9 cellular contexts compared by ENCODE assay signal in genomic region chr20:675453-676314, GRCh38. TPM values are rescaled to one million over a fixed set of nuclear protein-coding genes. Genes with fewer than 3 reads are reported as not detected.
DNase-seq lines count a peak whose midpoint lies in the region; ATAC-seq, FAIRE-seq and TF ChIP-seq lines count a peak whose summit lies in the region.
"Had no signal": no experiment of that assay in that cellular context is flagged by ENCODE, and none has a peak within 500 bp of the region (broad histone marks: within the 10 kb centered on the region; RNA-seq: fewer than 3 reads in every experiment).

Gene SCRT2 (minus strand): TSS chr20:675802. CDS start chr20:675601, 201 bp downstream.

- H3K79me2 ChIP-seq in endothelial cell of umbilical vein (ENCODE audit: control insufficient read depth, insufficient read depth, low read length) = no peaks in the 10 kb centered on the region

- H4K20me1 ChIP-seq in endothelial cell of umbilical vein (replicated peaks; ENCODE audit: control insufficient read depth, extremely low read depth, insufficient read depth, low read length) = no peaks in the 10 kb centered on the region

- no peak within 1 kb of the TSS for H3K9ac ChIP-seq in endothelial cell of umbilical vein (replicated peaks; ENCODE audit: extremely low read depth, insufficient read depth, low read length)

- TF ChIP-seq CTCF in endothelial cell of umbilical vein (IDR thresholded peaks at IDR 0.05; ENCODE audit: extremely low read depth in 1 of 2, insufficient read depth in 1 of 2, low read depth in 1 of 2, low read length in 2 of 2) = no peak

- POLR2A ChIA-PET in endothelial cell of umbilical vein (lab: Charles Lee) = no interaction called here

- no peaks in the 10 kb centered on the region for H3K36me3 ChIP-seq in endothelial cell of umbilical vein (ENCODE audit: control insufficient read depth in 2 of 2, extremely low read depth in 1 of 2, insufficient read depth in 2 of 2, low read length in 2 of 2)

- no peak within 1 kb of the TSS for H3K4me2 ChIP-seq in endothelial cell of umbilical vein (ENCODE audit: insufficient read depth, low read length)

- H3K9me1 ChIP-seq in endothelial cell of umbilical vein (replicated peaks; ENCODE audit: control insufficient read depth, extremely low read depth, insufficient read depth, low read length) = no peaks in the 10 kb centered on the region

- dilution Hi-C loops in endothelial cell of umbilical vein (cut with MboI; ENCODE audit: extremely low pct_ligation_motif_present, low sequenced_read_pairs) = no loop called here

- no peak within 1 kb of the TSS for H3K4me3 ChIP-seq in endothelial cell of umbilical vein (replicated peaks in 1 of 3; ENCODE audit: insufficient read depth in 1 of 3, low read depth in 1 of 3, low read length in 3 of 3)

- peak; percentile 49 for DNase-seq in GDM1 (lab: John Stamatoyannopoulos, UW)
- peak; percentile 62 for DNase-seq in NCI-H2171 (lab: John Stamatoyannopoulos, UW)
- DNase-seq in activated T-cell treated with anti-CD3 and anti-CD28 coated beads for 24 hours (ENCODE audit: low read depth) = peak; percentile 32
- DNase-seq in endothelial cell of umbilical vein (ENCODE audit: low read depth, low spot score) = peak; percentile 74
- DNase-seq in mucosa of gallbladder (ENCODE audit: low spot score) = peak; percentile 85
- peak; percentile 30 to 41 for DNase-seq in stimulated activated CD8-positive, alpha-beta memory T cell treated with anti-CD3 and anti-CD28 coated beads, Interleukin-7, amount 100 ng/mL, for 1 hour (ENCODE audit: low read depth in 2 of 2)

- ATAC-seq in HG03175 (IDR thresholded peaks at IDR 0.05; ENCODE audit: unreplicated experiment) (no peak), GM19463 (IDR thresholded peaks at IDR 0.05; ENCODE audit: unreplicated experiment) (no peak)

- H3K9me3 ChIP-seq in endothelial cell of umbilical vein (replicated peaks; ENCODE audit: control insufficient read depth, insufficient read depth, low read length) = no peaks in the 10 kb centered on the region

- no peaks in the 10 kb centered on the region for H3K4me1 ChIP-seq in endothelial cell of umbilical vein (ENCODE audit: control insufficient read depth, extremely low read depth, insufficient read depth, low read length)

- no peak for TF ChIP-seq POLR2A in endothelial cell of umbilical vein (IDR thresholded peaks at IDR 0.05; ENCODE audit: low read depth, low read length)

- no peak within 1 kb of the TSS for H2AFZ ChIP-seq in endothelial cell of umbilical vein (ENCODE audit: low read depth, low read length)

- FAIRE-seq in endothelial cell of umbilical vein (lab: Jason Lieb, UNC) = peak; percentile 70

- H3K27ac ChIP-seq in endothelial cell of umbilical vein (ENCODE audit: insufficient read depth, low read depth, low read length) = no peak within 1 kb of the TSS

- CTCF ChIA-PET in endothelial cell of umbilical vein (lab: Charles Lee) = interaction anchor here (1.3 to 1.9 kb wide), 3 partner anchors 9 to 64 kb away, joined by 5 to 9 read pairs (median 8); no protein-coding TSS in a partner anchor

- peaks cover 37 to 48% of the 10 kb centered on the region in 2 experiments for H3K27me3 ChIP-seq in endothelial cell of umbilical vein (ENCODE audit: control insufficient read depth in 2 of 2, insufficient read depth in 2 of 2, low read length in 2 of 2)

- intact Hi-C loops in endothelial cell of umbilical vein (cut with micrococcal nuclease) = no loop called here

- no TSS peak for BruUV-seq in endothelial cell of umbilical vein (replicated peaks; lab: Mats Ljungman, UMichigan)

TF ChIP-seq in endothelial cell of umbilical vein, 7 proteins besides CTCF, POLR2A, EP300 and RAD21:
- TF ChIP-seq MYC (IDR thresholded peaks at IDR 0.05; ENCODE audit: low read depth, low read length) (no peak), POLR2AphosphoS5 (IDR thresholded peaks at IDR 0.05; ENCODE audit: insufficient read depth, low read depth, low read length) (peak; percentile 42), FOS (IDR thresholded peaks at IDR 0.05; ENCODE audit: borderline replicate concordance, insufficient read depth, low read length) (no peak), JUN (IDR thresholded peaks at IDR 0.05; ENCODE audit: borderline replicate concordance, insufficient read depth, insufficient read length, low read depth) (no peak)

RNA-seq across cellular contexts. Expression of gene SCRT2, which starts in this region (rescaled TPM):
- total RNA-seq in endothelial cell of umbilical vein = not detected in 2 replicates
- polyA plus RNA-seq in endothelial cell of umbilical vein = not detected in 2 replicates
- not detected in 2 replicates for polyA plus RNA-seq in endothelial cell of umbilical vein (2011; cell fraction: cytosol; rRNA removed)
- polyA plus RNA-seq in endothelial cell of umbilical vein (2011; cell fraction: nucleus; rRNA removed) = not detected in 2 replicates
- polyA plus RNA-seq in endothelial cell of umbilical vein (2012) = not detected in 2 replicates
- not detected in 2 replicates for polyA minus RNA-seq in endothelial cell of umbilical vein
- polyA minus RNA-seq in endothelial cell of umbilical vein (2011; cell fraction: cytosol; rRNA and poly(A)+ RNA removed) = not detected
- polyA minus RNA-seq in endothelial cell of umbilical vein (2011; cell fraction: nucleus; rRNA and poly(A)+ RNA removed) = not detected in 2 replicates
- not detected for total RNA-seq in mucosa of gallbladder
- total RNA-seq: T-helper 1 cell treated with Interleukin-12 subunit alpha and Interleukin-12 subunit beta and Interleukin-4 antibody, amounts not matched to agents 30 ng/mL and 1 ng/mL, for 36 hours had no signal

Comparison
In these comparisons a context has a peak if more than half of its experiments do, and no peak if none do; other contexts are left out.
1. Peak in DNase-seq in endothelial cell of umbilical vein; RNA of the gene not detected or under 1 TPM.
2. Peak in DNase-seq in mucosa of gallbladder; RNA of the gene not detected or under 1 TPM.
3. DNase-seq: peak in every context shown above with its lines; median percentile 85 in mucosa of gallbladder; 74 in endothelial cell of umbilical vein; 62 in NCI-H2171; 49 in GDM1; 36 in stimulated activated CD8-positive, alpha-beta memory T cell treated with anti-CD3 and anti-CD28 coated beads, Interleukin-7, amount 100 ng/mL, for 1 hour; 32 in activated T-cell treated with anti-CD3 and anti-CD28 coated beads for 24 hours.